13 cellular contexts compared by ENCODE assay signal in the genomic region with DNA sequence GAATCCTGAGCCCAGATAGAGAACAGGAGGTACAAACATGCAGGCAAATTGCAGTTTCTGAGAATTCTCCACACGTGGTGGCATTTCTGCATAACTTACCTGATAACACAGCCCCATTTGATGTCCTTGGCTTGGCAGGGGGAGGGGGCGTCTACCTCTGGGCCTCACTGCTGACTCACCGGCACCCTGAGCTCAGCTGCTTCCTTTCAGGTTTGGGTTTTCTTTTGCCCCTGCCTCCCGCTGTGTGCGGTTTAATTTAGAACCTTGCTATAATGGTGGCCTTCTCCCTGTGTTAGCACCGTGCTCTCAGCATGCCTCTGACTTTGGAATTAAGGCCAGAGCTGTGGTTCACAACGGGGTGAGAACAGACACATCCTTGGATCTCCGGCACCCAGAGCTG. TPM values are rescaled to one million over a fixed set of nuclear protein-coding genes. Genes with fewer than 3 reads are reported as not detected.
DNase-seq lines count a peak whose midpoint lies in the region; ATAC-seq, FAIRE-seq and TF ChIP-seq lines count a peak whose summit lies in the region.
"Had no signal": no experiment of that assay in that cellular context is flagged by ENCODE, and none has a peak within 500 bp of the region (broad histone marks: within the 10 kb centered on the region; RNA-seq: fewer than 3 reads in every experiment).

No MANE protein-coding gene starts in this region.

- peak overlapping the region; percentile 23 to 56; a peak in 3 of 6 replicates for H3K27ac ChIP-seq in A549
- no peak overlapping the region for H3K27ac ChIP-seq in left lung
- no peak overlapping the region for H3K27ac ChIP-seq in coronary artery
- H3K27ac ChIP-seq: spleen, upper lobe of left lung had no signal

- H3K27me3 Mint-ChIP-seq in activated T-cell treated with anti-CD3 and anti-CD28 coated beads, Interleukin-2, amount 50 U/mL, for 72 hours (ENCODE audit: low read depth) = peaks cover 34% of the 10 kb centered on the region

- peak overlapping the region; percentile 81 for H3K4me2 ChIP-seq in A549

- no peaks in the 10 kb centered on the region for H3K36me3 Mint-ChIP-seq in activated T-cell treated with anti-CD3 and anti-CD28 coated beads, Interleukin-2, amount 50 U/mL, for 72 hours (ENCODE audit: insufficient read depth in 2 of 2)
- H3K36me3 Mint-ChIP-seq: CD8-positive, alpha-beta T cell had no signal

- peaks cover 0 to 5% of the 10 kb centered on the region in 2 donors for H3K27me3 ChIP-seq in left lung
- H3K27me3 ChIP-seq: upper lobe of left lung had no signal

- no peak for TF ChIP-seq RAD21 in A549 (conservative IDR thresholded peaks at IDR 0.05 in 1 of 2, IDR thresholded peaks at IDR 0.05 in 1 of 2)

- no peak for TF ChIP-seq POLR2A in A549 (IDR thresholded peaks at IDR 0.05; ENCODE audit: low read length)

- DNase-seq in A549 (ENCODE audit: low read depth in 1 of 2, low spot score in 1 of 2) (no peak), HT1080 (ENCODE audit: low read depth) (peak; percentile 29), kidney tubule cell (ENCODE audit: low spot score) (peak; percentile 59), left lung (no peak), coronary artery (ENCODE audit: low spot score) (no peak)
- DNase-seq in activated T-cell treated with anti-CD3 and anti-CD28 coated beads, Interleukin-2, amount 50 U/mL, for 72 hours = peak; percentile 29 to 63
- DNase-seq: NCI-H526 treated with DMSO at 0.1 percent for 48 hours, spleen, upper lobe of left lung had no signal

- H3K4me1 Mint-ChIP-seq in activated T-cell treated with anti-CD3 and anti-CD28 coated beads, Interleukin-2, amount 50 U/mL, for 72 hours (ENCODE audit: low read depth) = peaks cover 23% of the 10 kb centered on the region

- H3K27ac Mint-ChIP-seq in activated T-cell treated with anti-CD3 and anti-CD28 coated beads, Interleukin-2, amount 50 U/mL, for 72 hours = no peak overlapping the region
- H3K27ac Mint-ChIP-seq: CD8-positive, alpha-beta T cell had no signal

- no peaks in the 10 kb centered on the region for H3K9me3 ChIP-seq in A549
- H3K9me3 ChIP-seq in left lung = no peaks in the 10 kb centered on the region
- H3K9me3 ChIP-seq: spleen, upper lobe of left lung had no signal

- H3K4me1 ChIP-seq in A549 = peaks cover 62% of the 10 kb centered on the region
- H3K4me1 ChIP-seq in left lung = peaks cover 20 to 31% of the 10 kb centered on the region in 2 donors

- CTCF ChIA-PET in A549 (lab: Yijun Ruan, JAX) = interaction anchor here (1.3 kb wide), 1 partner anchor 31 kb away, joined by 4 read pairs; no protein-coding TSS in a partner anchor

- H3K4me3 ChIP-seq in A549 = no peak overlapping the region
- no peak overlapping the region for H3K4me3 ChIP-seq in left lung
- H3K4me3 ChIP-seq in coronary artery = no peak overlapping the region
- H3K4me3 ChIP-seq: spleen, upper lobe of left lung had no signal

- no peak for FAIRE-seq in A549 (lab: Jason Lieb, UNC)
- FAIRE-seq: endothelial cell of umbilical vein had no signal

- H3K9me3 Mint-ChIP-seq in activated T-cell treated with anti-CD3 and anti-CD28 coated beads, Interleukin-2, amount 50 U/mL, for 72 hours = no peaks in the 10 kb centered on the region
- H3K9me3 Mint-ChIP-seq: CD8-positive, alpha-beta T cell had no signal

- TF ChIP-seq EP300 in A549 (IDR thresholded peaks at IDR 0.05) = no peak

- H3K36me3 ChIP-seq in left lung = no peaks in the 10 kb centered on the region
- H3K36me3 ChIP-seq: spleen, upper lobe of left lung had no signal

- intact Hi-C loops in left lung (cut with DNase I) = no loop called here

- TF ChIP-seq CTCF in A549 (IDR thresholded peaks at IDR 0.05) (no peak), left lung (IDR thresholded peaks at IDR 0.05) (no peak), coronary artery (IDR thresholded peaks at IDR 0.05) (no peak)

- H3K4me3 Mint-ChIP-seq in activated T-cell treated with anti-CD3 and anti-CD28 coated beads, Interleukin-2, amount 50 U/mL, for 72 hours = peak overlapping the region in 1 of 2 donors; percentile 49
- H3K4me3 Mint-ChIP-seq: CD8-positive, alpha-beta T cell had no signal

- 78% methylated on average over 6 of the region's 8 CpGs for WGBS in A549 (ENCODE audit: missing lambda C conversion rate)

- POLR2A ChIA-PET in A549 (lab: Yijun Ruan, JAX) = interaction anchor here (0.5 kb wide), 1 partner anchor 56 kb away, joined by 4 read pairs; no protein-coding TSS in a partner anchor

- no peak for ATAC-seq in A549
- ATAC-seq in activated T-cell treated with anti-CD3 and anti-CD28 coated beads, Interleukin-2, amount 50 U/mL, for 72 hours (replicated peaks in 1 of 2) = peak; percentile 14 to 50
- no peak for ATAC-seq in HG02884 (IDR thresholded peaks at IDR 0.05; ENCODE audit: unreplicated experiment)
- ATAC-seq in left lung = no peak
- ATAC-seq in GM19452 (IDR thresholded peaks at IDR 0.05; ENCODE audit: unreplicated experiment) = no peak
- ATAC-seq: CD8-positive, alpha-beta T cell had no signal

TF ChIP-seq in A549, 52 proteins besides CTCF, POLR2A, EP300 and RAD21:
- TF ChIP-seq, protein P1, sequence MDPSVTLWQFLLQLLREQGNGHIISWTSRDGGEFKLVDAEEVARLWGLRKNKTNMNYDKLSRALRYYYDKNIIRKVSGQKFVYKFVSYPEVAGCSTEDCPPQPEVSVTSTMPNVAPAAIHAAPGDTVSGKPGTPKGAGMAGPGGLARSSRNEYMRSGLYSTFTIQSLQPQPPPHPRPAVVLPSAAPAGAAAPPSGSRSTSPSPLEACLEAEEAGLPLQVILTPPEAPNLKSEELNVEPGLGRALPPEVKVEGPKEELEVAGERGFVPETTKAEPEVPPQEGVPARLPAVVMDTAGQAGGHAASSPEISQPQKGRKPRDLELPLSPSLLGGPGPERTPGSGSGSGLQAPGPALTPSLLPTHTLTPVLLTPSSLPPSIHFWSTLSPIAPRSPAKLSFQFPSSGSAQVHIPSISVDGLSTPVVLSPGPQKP (IDR thresholded peaks at IDR 0.05; ENCODE audit: low read depth, low read length) = no peak

RNA-seq across cellular contexts. Expression of a gene that starts 4.4 kb away (rescaled TPM):
- polyA plus RNA-seq in A549 (2011; rRNA removed) (14.6 and 17.0 TPM in 2 replicates), A549 (2017; fragmentation: RNase III; extraction: RNeasy Plus Mini Kit Qiagen cat#74134 plus additional on column Dnase treatment) (23.0 to 30.0 TPM (median 24.7 TPM) in 3 replicates)
- polyA plus RNA-seq in A549 (2012; cell fraction: cytosol; rRNA removed) = 12.5 and 15.6 TPM in 2 replicates
- polyA plus RNA-seq in A549 (2012; cell fraction: nucleus; rRNA removed) = 55.4 and 60.4 TPM in 2 replicates
- polyA minus RNA-seq in A549 (2011; rRNA and poly(A)+ RNA removed) = 18.0 and 26.5 TPM in 2 replicates
- total RNA-seq in HT1080 (2014; rRNA removed; shearing (Covaris generic)) = 18.9 and 19.8 TPM in 2 replicates
- 16.1 and 21.8 TPM in 2 replicates for polyA plus RNA-seq in HT1080 (2015; cell fraction: cytosol; rRNA removed)
- polyA plus RNA-seq in HT1080 (2015; cell fraction: nucleus; rRNA removed) = 115 and 121 TPM in 2 replicates
- 1 to 10 TPM; 4.6 to 4.7 TPM for total RNA-seq in activated T-cell treated with anti-CD3 and anti-CD28 coated beads, Interleukin-2, amount 50 U/mL, for 72 hours
- total RNA-seq in left lung = 10 to 100 TPM; 37.1 to 46.1 TPM

Comparison
In these comparisons a context has a peak if more than half of its experiments do, and no peak if none do; other contexts are left out.
1. ATAC-seq: peak in activated T-cell treated with anti-CD3 and anti-CD28 coated beads, Interleukin-2, amount 50 U/mL, for 72 hours (2 of 2); none in A549 (0 of 2), HG02884 (single experiment), left lung (single experiment) and GM19452 (single experiment).
2. DNase-seq: peak in HT1080 (single experiment), activated T-cell treated with anti-CD3 and anti-CD28 coated beads, Interleukin-2, amount 50 U/mL, for 72 hours (2 of 2) and kidney tubule cell (single experiment); none in A549 (0 of 2), left lung (0 of 2) and coronary artery (single experiment).
3. H3K27ac ChIP-seq: peak in A549 (2 of 2); none in left lung (0 of 2) and coronary artery (0 of 2).